Comparison of ENCODE assay signal across 9 cellular contexts in the genomic region with DNA sequence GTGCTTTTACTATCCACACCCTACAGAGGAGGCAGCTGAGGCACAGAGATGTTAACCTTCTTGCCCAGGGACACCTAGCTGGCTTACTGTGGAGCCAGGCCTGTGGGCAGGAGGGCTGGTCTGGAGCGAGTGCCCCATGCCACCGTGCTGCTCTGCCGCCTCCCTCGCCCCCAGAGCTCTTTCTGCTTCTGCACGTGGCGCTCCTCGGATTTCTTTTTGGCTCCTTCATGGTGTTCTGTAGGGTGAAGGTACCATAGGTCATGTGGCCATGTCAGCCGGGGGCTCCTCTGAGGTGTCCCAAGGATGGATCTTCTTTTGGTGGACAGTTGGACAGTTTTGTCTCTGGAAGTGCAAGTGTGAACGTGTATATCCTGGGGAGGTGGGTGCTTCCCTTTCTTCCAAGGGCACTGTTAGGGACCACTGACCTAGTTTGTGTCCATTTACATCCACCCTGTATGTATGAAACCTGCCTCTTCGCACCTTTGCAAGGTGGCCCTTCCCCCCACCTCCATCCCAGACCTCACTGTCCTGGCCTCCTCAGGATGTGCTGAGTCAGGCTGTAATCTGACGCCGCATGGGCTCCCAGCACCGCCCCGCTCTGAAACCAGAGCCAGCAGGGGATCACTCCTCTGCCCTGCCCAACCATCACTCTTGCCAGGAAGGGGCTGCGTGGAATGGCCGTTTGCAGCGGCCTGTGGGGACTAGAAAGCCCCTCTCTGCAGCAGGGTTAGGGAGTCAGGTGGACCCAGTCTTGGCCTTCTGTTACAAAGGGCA. TPM values are rescaled to one million over a fixed set of nuclear protein-coding genes. Genes with fewer than 3 reads are reported as not detected.
DNase-seq lines count a peak whose midpoint lies in the region; ATAC-seq and TF ChIP-seq lines count a peak whose summit lies in the region.
"Had no signal": no experiment of that assay in that cellular context is flagged by ENCODE, and none has a peak within 500 bp of the region (broad histone marks: within the 10 kb centered on the region; RNA-seq: fewer than 3 reads in every experiment).

No MANE protein-coding gene starts in this region.

- 58% methylated on average over 17 of the region's 17 CpGs for WGBS in prostate gland

- H3K4me3 Mint-ChIP-seq in natural killer cell treated with Interleukin-12 subunit alpha and Interleukin-12 subunit beta and Interleukin-15 and Interleukin-18, amount 100 ng/mL, for 72 hours: no peak overlapping the region
- H3K4me3 Mint-ChIP-seq: activated CD4-positive, alpha-beta memory T cell treated with anti-CD3 and anti-CD28 coated beads, Interleukin-2, amount 10 ng/mL, durations not matched to agents 7 days and 5 days had no signal

- CTCF ChIA-PET in PC-3 (lab: Charles Lee): interaction anchor here (0.6 kb wide), 1 partner anchor 77 kb away, joined by 3 read pairs; a partner anchor contains a TSS

- H3K27me3 ChIP-seq in PC-3 (ENCODE audit: low read length) (no peaks in the 10 kb centered on the region), prostate gland (replicated peaks; ENCODE audit: insufficient read depth) (no peaks in the 10 kb centered on the region)

- H3K4me3 ChIP-seq in PC-3 (ENCODE audit: low read length): no peak overlapping the region
- H3K4me3 ChIP-seq in fibroblast of villous mesenchyme (ENCODE audit: low read depth, low read length): no peak overlapping the region
- no peak overlapping the region for H3K4me3 ChIP-seq in prostate gland

- no peaks in the 10 kb centered on the region for H3K9me3 ChIP-seq in PC-3 (ENCODE audit: low read length)
- H3K9me3 ChIP-seq in prostate gland: no peaks in the 10 kb centered on the region

- H3K4me1 ChIP-seq in PC-3 (ENCODE audit: insufficient read depth, low read length): peaks cover 23% of the 10 kb centered on the region
- H3K4me1 ChIP-seq in prostate gland (replicated peaks): peaks cover 4% of the 10 kb centered on the region

- peak overlapping the region; percentile 36 for H3K4me2 ChIP-seq in PC-3 (ENCODE audit: low read length)

- no peak overlapping the region for H3K9ac ChIP-seq in PC-3 (ENCODE audit: low read length)

- H3F3A ChIP-seq in PC-3 (ENCODE audit: low read length, unreplicated experiment): no peaks in the 10 kb centered on the region

- no peaks in the 10 kb centered on the region for H3K9me3 Mint-ChIP-seq in natural killer cell treated with Interleukin-12 subunit alpha and Interleukin-12 subunit beta and Interleukin-15 and Interleukin-18, amount 100 ng/mL, for 72 hours
- H3K9me3 Mint-ChIP-seq: activated CD4-positive, alpha-beta memory T cell treated with anti-CD3 and anti-CD28 coated beads, Interleukin-2, amount 10 ng/mL, durations not matched to agents 7 days and 5 days had no signal

- POLR2A ChIA-PET in PC-3 (lab: Charles Lee; ENCODE audit: unreplicated experiment): no interaction called here

- intact Hi-C loops in PC-3 (cut with micrococcal nuclease): no loop called here
- intact Hi-C loops in prostate gland (cut with DNase I): no loop called here

- no peak overlapping the region for H2AFZ ChIP-seq in PC-3 (ENCODE audit: low read length)

- no peak overlapping the region for H3K27ac Mint-ChIP-seq in natural killer cell treated with Interleukin-12 subunit alpha and Interleukin-12 subunit beta and Interleukin-15 and Interleukin-18, amount 100 ng/mL, for 72 hours
- H3K27ac Mint-ChIP-seq: activated CD4-positive, alpha-beta memory T cell treated with anti-CD3 and anti-CD28 coated beads, Interleukin-2, amount 10 ng/mL, durations not matched to agents 7 days and 5 days had no signal

- ATAC-seq in PC-3 (peak; percentile 95), HG02678 (IDR thresholded peaks at IDR 0.05; ENCODE audit: unreplicated experiment) (no peak), HG03520 (IDR thresholded peaks at IDR 0.05; ENCODE audit: unreplicated experiment) (no peak)
- ATAC-seq in natural killer cell treated with Interleukin-12 subunit alpha and Interleukin-12 subunit beta and Interleukin-15 and Interleukin-18, amount 100 ng/mL, for 72 hours: no peak

- no peak for TF ChIP-seq POLR2A in prostate gland (IDR thresholded peaks at IDR 0.05)

- H3K79me2 ChIP-seq in PC-3 (ENCODE audit: low read length): peaks cover 8% of the 10 kb centered on the region; the same call in 1 of the 2 replicates

- no peaks in the 10 kb centered on the region for H3K9me2 ChIP-seq in PC-3 (replicated peaks; ENCODE audit: low read length)

- H3K4me1 Mint-ChIP-seq in natural killer cell treated with Interleukin-12 subunit alpha and Interleukin-12 subunit beta and Interleukin-15 and Interleukin-18, amount 100 ng/mL, for 72 hours (ENCODE audit: low read depth in 2 of 2): no peaks in the 10 kb centered on the region
- H3K4me1 Mint-ChIP-seq: activated CD4-positive, alpha-beta memory T cell treated with anti-CD3 and anti-CD28 coated beads, Interleukin-2, amount 10 ng/mL, durations not matched to agents 7 days and 5 days had no signal

- BruUV-seq in PC-3 (replicated peaks; lab: Mats Ljungman, UMichigan): no TSS peak

- peaks cover 9% of the 10 kb centered on the region for H3K36me3 Mint-ChIP-seq in natural killer cell treated with Interleukin-12 subunit alpha and Interleukin-12 subunit beta and Interleukin-15 and Interleukin-18, amount 100 ng/mL, for 72 hours

- peaks cover 24% of the 10 kb centered on the region for H3K36me3 ChIP-seq in PC-3 (ENCODE audit: low read depth, low read length)
- peaks cover 0 to 5% of the 10 kb centered on the region in 2 donors for H3K36me3 ChIP-seq in prostate gland

- TF ChIP-seq CTCF in PC-3 (conservative IDR thresholded peaks at IDR 0.05; ENCODE audit: low read depth, low read length) (no peak), fibroblast of villous mesenchyme (IDR thresholded peaks at IDR 0.05; ENCODE audit: insufficient read depth, low read depth, low read length) (no peak), prostate gland (IDR thresholded peaks at IDR 0.05) (no peak)

- H3K27ac ChIP-seq in PC-3 (ENCODE audit: low read length): peak overlapping the region; percentile 17
- peak overlapping the region; percentile 14 to 50 for H3K27ac ChIP-seq in prostate gland

- no peaks in the 10 kb centered on the region for H3K27me3 Mint-ChIP-seq in natural killer cell treated with Interleukin-12 subunit alpha and Interleukin-12 subunit beta and Interleukin-15 and Interleukin-18, amount 100 ng/mL, for 72 hours
- H3K27me3 Mint-ChIP-seq: activated CD4-positive, alpha-beta memory T cell treated with anti-CD3 and anti-CD28 coated beads, Interleukin-2, amount 10 ng/mL, durations not matched to agents 7 days and 5 days had no signal

- H4K20me1 ChIP-seq in PC-3 (ENCODE audit: low read length): no peaks in the 10 kb centered on the region

- DNase-seq in H4 (ENCODE audit: low spot score) (peak; percentile 77), PC-3 (peak; percentile 79), fibroblast of villous mesenchyme (ENCODE audit: low read depth) (peak; percentile 81), prostate gland (ENCODE audit: low spot score) (peak; percentile 52), CD1c-positive myeloid dendritic cell (ENCODE audit: extremely low spot score) (no peak)
- DNase-seq in natural killer cell treated with Interleukin-12 subunit alpha and Interleukin-12 subunit beta and Interleukin-15 and Interleukin-18, amount 100 ng/mL, for 72 hours (ENCODE audit: low spot score): no peak
- DNase-seq: activated CD4-positive, alpha-beta memory T cell treated with anti-CD3 and anti-CD28 coated beads, Interleukin-2, amount 10 ng/mL, durations not matched to agents 7 days and 5 days had no signal

RNA-seq across cellular contexts. Expression of a gene that starts 31.7 kb away (rescaled TPM):
- total RNA-seq in H4 (2014; rRNA removed; shearing (Covaris generic)): 22.8 and 23.1 TPM in 2 replicates
- total RNA-seq in PC-3 (2014; rRNA removed) (21.2 and 30.4 TPM in 2 replicates), fibroblast of villous mesenchyme (24.8 and 28.1 TPM in 2 replicates), prostate gland (10 to 100 TPM; 27.8 to 29.1 TPM)
- 10 to 100 TPM; 42.5 to 84.0 TPM for total RNA-seq in natural killer cell treated with Interleukin-12 subunit alpha and Interleukin-12 subunit beta and Interleukin-15 and Interleukin-18, amount 100 ng/mL, for 72 hours

RNA-seq across cellular contexts. Expression of a gene that starts 43.7 kb away (rescaled TPM):
- total RNA-seq in H4 (2014; rRNA removed; shearing (Covaris generic)): 53.2 and 57.4 TPM in 2 replicates
- total RNA-seq in PC-3 (2014; rRNA removed): 118 and 130 TPM in 2 replicates
- total RNA-seq in fibroblast of villous mesenchyme: 50.6 and 69.1 TPM in 2 replicates
- total RNA-seq in prostate gland: 100 to 1,000 TPM; 100 to 177 TPM
- total RNA-seq in natural killer cell treated with Interleukin-12 subunit alpha and Interleukin-12 subunit beta and Interleukin-15 and Interleukin-18, amount 100 ng/mL, for 72 hours: 100 to 1,000 TPM; 109 to 113 TPM

RNA-seq across cellular contexts. Expression of a gene that starts 44.1 kb away (rescaled TPM):
- 80.0 and 123 TPM in 2 replicates for total RNA-seq in H4 (2014; rRNA removed; shearing (Covaris generic))
- total RNA-seq in PC-3 (2014; rRNA removed) (76.5 and 80.4 TPM in 2 replicates), fibroblast of villous mesenchyme (38.0 and 51.0 TPM in 2 replicates), prostate gland (10 to 100 TPM; 35.8 to 40.2 TPM)
- 10 to 100 TPM; 58.7 to 83.8 TPM for total RNA-seq in natural killer cell treated with Interleukin-12 subunit alpha and Interleukin-12 subunit beta and Interleukin-15 and Interleukin-18, amount 100 ng/mL, for 72 hours

RNA-seq across cellular contexts. Expression of a gene that starts 48.2 kb away (rescaled TPM):
- 0.14 TPM in 1 of 2 replicates, not detected in the other for total RNA-seq in H4 (2014; rRNA removed; shearing (Covaris generic))
- not detected in 2 replicates for total RNA-seq in PC-3 (2014; rRNA removed)
- 1.9 and 2.2 TPM in 2 replicates for total RNA-seq in fibroblast of villous mesenchyme
- 10 to 100 TPM in 1 of 2 donors, 1 to 10 TPM in 1; 7.2 to 93.6 TPM for total RNA-seq in prostate gland
- total RNA-seq in natural killer cell treated with Interleukin-12 subunit alpha and Interleukin-12 subunit beta and Interleukin-15 and Interleukin-18, amount 100 ng/mL, for 72 hours: not detected
- total RNA-seq: activated CD4-positive, alpha-beta memory T cell treated with anti-CD3 and anti-CD28 coated beads, Interleukin-2, amount 10 ng/mL, durations not matched to agents 7 days and 5 days had no signal

Comparison
In these comparisons a context has a peak if more than half of its experiments do, and no peak if none do; other contexts are left out.
1. DNase-seq: peak in H4 (single experiment), PC-3 (single experiment), fibroblast of villous mesenchyme (single experiment) and prostate gland (single experiment); none in natural killer cell treated with Interleukin-12 subunit alpha and Interleukin-12 subunit beta and Interleukin-15 and Interleukin-18, amount 100 ng/mL, for 72 hours (single experiment) and CD1c-positive myeloid dendritic cell (single experiment).